ENCODE assay signal across 7 cellular contexts in genomic region chr1:86704972-86705632, GRCh38. TPM values are rescaled to one million over a fixed set of nuclear protein-coding genes. Genes with fewer than 3 reads are reported as not detected.
DNase-seq lines count a peak whose midpoint lies in the region; ATAC-seq and TF ChIP-seq lines count a peak whose summit lies in the region.

No MANE protein-coding gene starts in this region.

- in situ Hi-C loops in astrocyte of the spinal cord (cut with HindIII; ENCODE audit: low sequenced_read_pairs), result no loop called here

- peak overlapping the region; percentile 99 for H3K4me3 ChIP-seq in GM08714 (ENCODE audit: low read length)
- H3K4me3 ChIP-seq in astrocyte of the spinal cord (ENCODE audit: low read depth, low read length), result peak overlapping the region; percentile 91

- peak; percentile 38 for ATAC-seq in GM21723 (IDR thresholded peaks at IDR 0.05; ENCODE audit: unreplicated experiment)
- ATAC-seq in SK-N-SH treated with all-trans-retinoic acid at 6 μM for 48 hours, result peak; percentile 63

- TF ChIP-seq CTCF in astrocyte of the spinal cord (IDR thresholded peaks at IDR 0.05; ENCODE audit: low read depth, low read length), result no peak

- DNase-seq in HuH-7 (ENCODE audit: low spot score) (peak; percentile 36), astrocyte of the spinal cord (ENCODE audit: low read depth, low spot score) (peak; percentile 71), hypothalamus (lab: John Stamatoyannopoulos, UW) (peak in 44 of 51 donors; percentile 4 to 81 (median 57)), renal cortical epithelial cell (ENCODE audit: low read depth) (peak; percentile 40)

TF ChIP-seq in SK-N-SH treated with all-trans-retinoic acid at 6 μM for 48 hours, 23 proteins besides CTCF, POLR2A, EP300 and RAD21:
- TF ChIP-seq OSR1 (CRISPR knock-in tag; IDR thresholded peaks at IDR 0.05), result no peak
- no peak for TF ChIP-seq CREB5 (CRISPR knock-in tag; IDR thresholded peaks at IDR 0.05; ENCODE audit: low read depth)
- TF ChIP-seq ZNF565 (CRISPR knock-in tag; conservative IDR thresholded peaks at IDR 0.05; ENCODE audit: low read depth), result no peak
- no peak for TF ChIP-seq ESRRG (CRISPR knock-in tag; IDR thresholded peaks at IDR 0.05)
- no peak for TF ChIP-seq ARNTL (CRISPR knock-in tag; IDR thresholded peaks at IDR 0.05; ENCODE audit: borderline replicate concordance, low read depth)
- no peak for TF ChIP-seq ZFP3 (CRISPR knock-in tag; IDR thresholded peaks at IDR 0.05)
- no peak for TF ChIP-seq CSRNP3 (CRISPR knock-in tag; IDR thresholded peaks at IDR 0.05)
- no peak for TF ChIP-seq PATZ1 (CRISPR knock-in tag; IDR thresholded peaks at IDR 0.05; ENCODE audit: borderline replicate concordance)
- no peak for TF ChIP-seq TSHZ2 (CRISPR knock-in tag; IDR thresholded peaks at IDR 0.05)
- TF ChIP-seq SNAI2 (CRISPR knock-in tag; IDR thresholded peaks at IDR 0.05), result no peak
- TF ChIP-seq GLIS3 (CRISPR knock-in tag; IDR thresholded peaks at IDR 0.05), result no peak
TF ChIP-seq in SK-N-SH treated with all-trans-retinoic acid at 6 μM for 48 hours: peak in this region for 0.

RNA-seq across cellular contexts. Expression of gene SH3GLB1, which starts 0.7 kb away (rescaled TPM):
- total RNA-seq in renal cortical epithelial cell, result 47.4 and 59.1 TPM in 2 replicates

Comparison
In these comparisons a context has a peak if more than half of its experiments do, and no peak if none do; other contexts are left out.
1. Peak in every context shown above with its lines: DNase-seq, ATAC-seq and H3K4me3 ChIP-seq.